In the genomic region with DNA sequence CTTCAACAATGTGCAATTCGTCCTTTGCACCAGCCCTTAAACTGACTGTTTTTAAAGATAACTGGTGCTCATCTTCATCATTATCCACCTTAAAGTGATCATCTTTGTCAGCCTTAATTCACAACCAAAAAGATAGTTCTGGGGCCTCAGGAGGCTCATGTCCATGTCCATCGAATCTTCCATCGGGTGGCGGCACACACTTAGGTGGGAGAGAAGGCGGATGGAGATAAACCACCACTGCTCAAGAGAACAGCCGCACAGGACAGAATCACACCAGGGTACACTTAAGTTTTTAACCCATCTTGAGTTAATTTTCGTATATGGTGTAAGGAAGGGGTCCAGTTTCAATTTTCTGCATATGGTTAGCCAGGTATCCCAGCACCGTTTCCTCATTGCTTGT, we compare ENCODE assay signal across 2 cellular contexts.
TF ChIP-seq lines count a peak whose summit lies in the region.

No MANE protein-coding gene starts in this region.

TF ChIP-seq in GM23338, 12 proteins besides CTCF, POLR2A, EP300 and RAD21:
- no peak for TF ChIP-seq ZNF114 (CRISPR knock-in tag; IDR thresholded peaks at IDR 0.05)
- TF ChIP-seq EZH2 (IDR thresholded peaks at IDR 0.05; ENCODE audit: low read depth, unreplicated experiment), result no peak
- TF ChIP-seq, protein P1, sequence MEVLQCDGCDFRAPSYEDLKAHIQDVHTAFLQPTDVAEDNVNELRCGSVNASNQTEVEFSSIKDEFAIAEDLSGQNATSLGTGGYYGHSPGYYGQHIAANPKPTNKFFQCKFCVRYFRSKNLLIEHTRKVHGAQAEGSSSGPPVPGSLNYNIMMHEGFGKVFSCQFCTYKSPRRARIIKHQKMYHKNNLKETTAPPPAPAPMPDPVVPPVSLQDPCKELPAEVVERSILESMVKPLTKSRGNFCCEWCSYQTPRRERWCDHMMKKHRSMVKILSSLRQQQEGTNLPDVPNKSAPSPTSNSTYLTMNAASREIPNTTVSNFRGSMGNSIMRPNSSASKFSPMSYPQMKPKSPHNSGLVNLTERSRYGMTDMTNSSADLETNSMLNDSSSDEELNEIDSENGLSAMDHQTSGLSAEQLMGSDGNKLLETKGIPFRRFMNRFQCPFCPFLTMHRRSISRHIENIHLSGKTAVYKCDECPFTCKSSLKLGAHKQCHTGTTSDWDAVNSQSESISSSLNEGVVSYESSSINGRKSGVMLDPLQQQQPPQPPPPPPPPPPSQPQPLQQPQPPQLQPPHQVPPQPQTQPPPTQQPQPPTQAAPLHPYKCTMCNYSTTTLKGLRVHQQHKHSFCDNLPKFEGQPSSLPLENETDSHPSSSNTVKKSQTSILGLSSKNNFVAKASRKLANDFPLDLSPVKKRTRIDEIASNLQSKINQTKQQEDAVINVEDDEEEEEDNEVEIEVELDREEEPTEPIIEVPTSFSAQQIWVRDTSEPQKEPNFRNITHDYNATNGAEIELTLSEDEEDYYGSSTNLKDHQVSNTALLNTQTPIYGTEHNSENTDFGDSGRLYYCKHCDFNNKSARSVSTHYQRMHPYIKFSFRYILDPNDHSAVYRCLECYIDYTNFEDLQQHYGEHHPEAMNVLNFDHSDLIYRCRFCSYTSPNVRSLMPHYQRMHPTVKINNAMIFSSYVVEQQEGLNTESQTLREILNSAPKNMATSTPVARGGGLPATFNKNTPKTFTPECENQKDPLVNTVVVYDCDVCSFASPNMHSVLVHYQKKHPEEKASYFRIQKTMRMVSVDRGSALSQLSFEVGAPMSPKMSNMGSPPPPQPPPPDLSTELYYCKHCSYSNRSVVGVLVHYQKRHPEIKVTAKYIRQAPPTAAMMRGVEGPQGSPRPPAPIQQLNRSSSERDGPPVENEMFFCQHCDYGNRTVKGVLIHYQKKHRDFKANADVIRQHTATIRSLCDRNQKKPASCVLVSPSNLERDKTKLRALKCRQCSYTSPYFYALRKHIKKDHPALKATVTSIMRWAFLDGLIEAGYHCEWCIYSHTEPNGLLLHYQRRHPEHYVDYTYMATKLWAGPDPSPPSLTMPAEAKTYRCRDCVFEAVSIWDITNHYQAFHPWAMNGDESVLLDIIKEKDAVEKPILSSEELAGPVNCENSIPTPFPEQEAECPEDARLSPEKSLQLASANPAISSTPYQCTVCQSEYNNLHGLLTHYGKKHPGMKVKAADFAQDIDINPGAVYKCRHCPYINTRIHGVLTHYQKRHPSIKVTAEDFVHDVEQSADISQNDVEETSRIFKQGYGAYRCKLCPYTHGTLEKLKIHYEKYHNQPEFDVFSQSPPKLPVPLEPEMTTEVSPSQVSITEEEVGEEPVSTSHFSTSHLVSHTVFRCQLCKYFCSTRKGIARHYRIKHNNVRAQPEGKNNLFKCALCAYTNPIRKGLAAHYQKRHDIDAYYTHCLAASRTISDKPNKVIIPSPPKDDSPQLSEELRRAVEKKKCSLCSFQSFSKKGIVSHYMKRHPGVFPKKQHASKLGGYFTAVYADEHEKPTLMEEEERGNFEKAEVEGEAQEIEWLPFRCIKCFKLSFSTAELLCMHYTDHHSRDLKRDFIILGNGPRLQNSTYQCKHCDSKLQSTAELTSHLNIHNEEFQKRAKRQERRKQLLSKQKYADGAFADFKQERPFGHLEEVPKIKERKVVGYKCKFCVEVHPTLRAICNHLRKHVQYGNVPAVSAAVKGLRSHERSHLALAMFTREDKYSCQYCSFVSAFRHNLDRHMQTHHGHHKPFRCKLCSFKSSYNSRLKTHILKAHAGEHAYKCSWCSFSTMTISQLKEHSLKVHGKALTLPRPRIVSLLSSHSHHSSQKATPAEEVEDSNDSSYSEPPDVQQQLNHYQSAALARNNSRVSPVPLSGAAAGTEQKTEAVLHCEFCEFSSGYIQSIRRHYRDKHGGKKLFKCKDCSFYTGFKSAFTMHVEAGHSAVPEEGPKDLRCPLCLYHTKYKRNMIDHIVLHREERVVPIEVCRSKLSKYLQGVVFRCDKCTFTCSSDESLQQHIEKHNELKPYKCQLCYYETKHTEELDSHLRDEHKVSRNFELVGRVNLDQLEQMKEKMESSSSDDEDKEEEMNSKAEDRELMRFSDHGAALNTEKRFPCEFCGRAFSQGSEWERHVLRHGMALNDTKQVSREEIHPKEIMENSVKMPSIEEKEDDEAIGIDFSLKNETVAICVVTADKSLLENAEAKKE (CRISPR knock-in tag; IDR thresholded peaks at IDR 0.05), result no peak

TF ChIP-seq in H1, 55 proteins besides CTCF, POLR2A, EP300 and RAD21:
- TF ChIP-seq ZNF274 (IDR thresholded peaks at IDR 0.05; ENCODE audit: borderline replicate concordance, extremely low read depth, low read length) (no peak), PHF8 (conservative IDR thresholded peaks at IDR 0.05; ENCODE audit: low read depth, low read length) (no peak), NRF1 (IDR thresholded peaks at IDR 0.05; ENCODE audit: low read depth, low read length) (no peak), CBX8 (IDR thresholded peaks at IDR 0.05; ENCODE audit: borderline replicate concordance, low read depth, low read length) (no peak), SRF (IDR thresholded peaks at IDR 0.05; ENCODE audit: low read depth, low read length) (no peak), HDAC2 (IDR thresholded peaks at IDR 0.05; ENCODE audit: borderline replicate concordance in 1 of 2, low read depth in 2 of 2, low read length in 2 of 2) (no peak), POU5F1 (IDR thresholded peaks at IDR 0.05; ENCODE audit: low read depth, low read length) (no peak), YY1 (IDR thresholded peaks at IDR 0.05; ENCODE audit: low read depth, low read length) (no peak), ATF2 (IDR thresholded peaks at IDR 0.05; ENCODE audit: low read length) (no peak), SIX5 (IDR thresholded peaks at IDR 0.05; ENCODE audit: low read depth, low read length) (no peak), SP2 (IDR thresholded peaks at IDR 0.05; ENCODE audit: low read length) (no peak), JUN (IDR thresholded peaks at IDR 0.05; ENCODE audit: low read depth, low read length) (no peak), RBBP5 (IDR thresholded peaks at IDR 0.05; ENCODE audit: borderline replicate concordance, low read depth, low read length) (no peak), CEBPB (IDR thresholded peaks at IDR 0.05; ENCODE audit: low read depth, low read length) (no peak), CBX5 (IDR thresholded peaks at IDR 0.05; ENCODE audit: low read depth, low read length) (no peak)
- TF ChIP-seq, protein P2, sequence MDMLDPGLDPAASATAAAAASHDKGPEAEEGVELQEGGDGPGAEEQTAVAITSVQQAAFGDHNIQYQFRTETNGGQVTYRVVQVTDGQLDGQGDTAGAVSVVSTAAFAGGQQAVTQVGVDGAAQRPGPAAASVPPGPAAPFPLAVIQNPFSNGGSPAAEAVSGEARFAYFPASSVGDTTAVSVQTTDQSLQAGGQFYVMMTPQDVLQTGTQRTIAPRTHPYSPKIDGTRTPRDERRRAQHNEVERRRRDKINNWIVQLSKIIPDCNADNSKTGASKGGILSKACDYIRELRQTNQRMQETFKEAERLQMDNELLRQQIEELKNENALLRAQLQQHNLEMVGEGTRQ (IDR thresholded peaks at IDR 0.05; ENCODE audit: low read length), result no peak
